In the genomic region with DNA sequence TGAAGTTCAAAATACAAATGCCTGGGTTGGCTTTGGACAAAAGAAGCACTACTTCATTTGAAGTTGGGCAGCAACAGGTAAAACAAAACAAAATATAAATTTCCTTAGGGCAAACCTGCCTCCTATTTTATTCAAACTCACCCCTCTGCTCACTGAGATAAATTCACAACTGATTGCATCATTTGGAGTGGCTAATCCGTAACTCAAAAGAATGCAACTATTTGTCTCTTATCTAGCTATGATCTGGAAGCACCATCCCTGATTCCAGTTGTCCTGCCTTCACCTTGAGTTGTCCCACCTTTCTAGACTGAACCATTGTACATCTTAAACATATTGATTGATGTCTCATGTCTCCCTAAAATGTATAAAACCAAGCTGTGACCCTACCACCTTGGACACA, we compare ENCODE assay signal across 8 cellular contexts.
"Had no signal": no experiment of that assay in that cellular context is flagged by ENCODE, and none has a peak within 500 bp of the region (broad histone marks: within the 10 kb centered on the region; RNA-seq: fewer than 3 reads in every experiment).

No MANE protein-coding gene starts in this region.

- H3K4me3 Mint-ChIP-seq: HFFc6, IgD-negative memory B cell had no signal

- H3K27ac ChIP-seq: GM23248, KMS-11 had no signal

- H2AFZ ChIP-seq: GM23248 had no signal

- ATAC-seq: HCT116 had no signal

- H3K36me3 ChIP-seq: HAP-1 had no signal

- H3K9me3 Mint-ChIP-seq: IgD-negative memory B cell had no signal

- H3K27ac Mint-ChIP-seq: HFFc6, IgD-negative memory B cell had no signal

- DNase-seq: GM23248, H7, HFFc6, KBM-7 had no signal

- H3K4me2 ChIP-seq: KMS-11 had no signal

- H3K9me3 ChIP-seq: HAP-1 had no signal

- H3K4me3 ChIP-seq: GM23248, HAP-1 had no signal

- H3K27me3 Mint-ChIP-seq: IgD-negative memory B cell had no signal

- H3K4me1 ChIP-seq: HAP-1 had no signal

- H3K9ac ChIP-seq: GM23248, KMS-11 had no signal

- H3K36me3 Mint-ChIP-seq: IgD-negative memory B cell had no signal

- H3K4me1 Mint-ChIP-seq: IgD-negative memory B cell had no signal
